14 cellular contexts compared by ENCODE assay signal in the genomic region with DNA sequence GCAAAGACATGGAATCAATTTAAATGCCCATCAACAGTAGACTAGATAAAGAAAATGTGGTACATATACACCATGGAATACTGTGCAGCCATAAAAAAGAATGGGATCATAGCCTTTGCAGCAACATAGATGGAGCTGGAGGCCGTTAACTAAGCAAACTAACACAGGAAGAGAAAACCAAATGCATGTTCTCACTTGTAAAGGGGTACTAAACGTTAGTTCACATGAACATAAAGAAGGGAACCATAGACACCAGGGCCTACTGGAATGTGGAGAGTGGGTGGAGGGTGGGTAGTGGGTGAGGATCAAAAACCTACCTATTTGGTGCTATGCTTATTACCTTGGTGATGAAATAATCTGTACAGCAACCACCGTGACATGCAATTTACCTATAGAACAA.
DNase-seq lines count a peak whose midpoint lies in the region; ATAC-seq and TF ChIP-seq lines count a peak whose summit lies in the region.
"Had no signal": no experiment of that assay in that cellular context is flagged by ENCODE, and none has a peak within 500 bp of the region (broad histone marks: within the 10 kb centered on the region; RNA-seq: fewer than 3 reads in every experiment).

No MANE protein-coding gene starts in this region.

- no peak overlapping the region for H3K14ac ChIP-seq in trophoblast cell (ENCODE audit: low read length)

- no peak overlapping the region for H3K27ac ChIP-seq in CD4-positive, alpha-beta T cell (ENCODE audit: low read depth, low read length)
- H3K27ac ChIP-seq in OCI-LY3 (ENCODE audit: low read length), result peak overlapping the region; percentile 47
- H3K27ac ChIP-seq in trophoblast cell (ENCODE audit: low read depth, low read length), result no peak overlapping the region
- H3K27ac ChIP-seq: psoas muscle had no signal

- no CpG with 5 or more reads among the region's 3 CpGs for whole genome bisulfite sequencing in trophoblast cell (ENCODE audit: extremely low coverage, insufficient coverage, insufficient read length)

- H3K27me3 ChIP-seq in CD4-positive, alpha-beta T cell (ENCODE audit: control insufficient read depth, insufficient read depth, low read length), result no peaks in the 10 kb centered on the region
- H3K27me3 ChIP-seq in OCI-LY3 (ENCODE audit: low read depth, low read length) (no peaks in the 10 kb centered on the region), trophoblast cell (ENCODE audit: insufficient read depth, low read length) (no peaks in the 10 kb centered on the region)

- H3K4me1 Mint-ChIP-seq in CD4-positive, alpha-beta T cell (ENCODE audit: low read depth), result peaks cover 23% of the 10 kb centered on the region
- H3K4me1 Mint-ChIP-seq in T-cell, result peaks cover 21 to 44% (median 28%) of the 10 kb centered on the region in 3 donors

- H3K4me3 Mint-ChIP-seq in CD4-positive, alpha-beta T cell, result no peak overlapping the region
- no peak overlapping the region for H3K4me3 Mint-ChIP-seq in T-cell
- H3K4me3 Mint-ChIP-seq: stimulated activated naive CD8-positive, alpha-beta T cell treated with anti-CD3 and anti-CD28 coated beads, Interleukin-15, Interleukin-2, amounts not matched to agents 100 ng/mL and 50 ng/mL, for 24 hours had no signal

- H4K91ac ChIP-seq in trophoblast cell (ENCODE audit: low read depth, low read length), result no peak overlapping the region

- H3K36me3 ChIP-seq in OCI-LY3 (replicated peaks; ENCODE audit: low read depth, low read length) (no peaks in the 10 kb centered on the region), trophoblast cell (ENCODE audit: control insufficient read depth in 1 of 2, insufficient read depth in 2 of 2, low read length in 2 of 2) (peaks cover 0 to 3% of the 10 kb centered on the region in 2 experiments)

- H3K4me3 ChIP-seq in OCI-LY3 (ENCODE audit: low read length) (peak overlapping the region; percentile 14; the same call in 1 of the 2 replicates), trophoblast cell (ENCODE audit: low read depth, low read length) (no peak overlapping the region)
- H3K4me3 ChIP-seq: psoas muscle had no signal

- no peak overlapping the region for H2BK5ac ChIP-seq in trophoblast cell (ENCODE audit: low read depth, low read length, poor library complexity)

- no peaks in the 10 kb centered on the region for H3K79me2 ChIP-seq in OCI-LY3 (ENCODE audit: low read length)
- H3K79me2 ChIP-seq in trophoblast cell (ENCODE audit: control insufficient read depth, insufficient read depth, low read length, poor library complexity), result no peaks in the 10 kb centered on the region

- no peak overlapping the region for H3K4ac ChIP-seq in trophoblast cell (ENCODE audit: low read depth, low read length)

- H3K18ac ChIP-seq in trophoblast cell (ENCODE audit: low read length), result no peak overlapping the region

- H3K27ac Mint-ChIP-seq in CD4-positive, alpha-beta T cell, result peak overlapping the region; percentile 49
- peak overlapping the region in 1 of 2 donors; percentile 39 for H3K27ac Mint-ChIP-seq in T-cell

- H3K9ac ChIP-seq in OCI-LY3 (ENCODE audit: low read length), result no peak overlapping the region
- no peak overlapping the region for H3K9ac ChIP-seq in trophoblast cell (ENCODE audit: low read length)

- H2BK120ac ChIP-seq in trophoblast cell (ENCODE audit: insufficient read depth, low read length, poor library complexity), result no peak overlapping the region

- H4K12ac ChIP-seq in trophoblast cell (ENCODE audit: low read depth, low read length), result no peak overlapping the region

- H3K9me3 Mint-ChIP-seq in CD4-positive, alpha-beta T cell, result no peaks in the 10 kb centered on the region
- H3K9me3 Mint-ChIP-seq in T-cell, result no peaks in the 10 kb centered on the region
- H3K9me3 Mint-ChIP-seq: stimulated activated naive CD8-positive, alpha-beta T cell treated with anti-CD3 and anti-CD28 coated beads, Interleukin-15, Interleukin-2, amounts not matched to agents 100 ng/mL and 50 ng/mL, for 24 hours had no signal

- POLR2A ChIA-PET in CD4-positive, alpha-beta T cell (lab: Charles Lee), result interaction anchor here (2.2 kb wide), 1 partner anchor 14 kb away, joined by 10 read pairs; no protein-coding TSS in a partner anchor
- POLR2A ChIA-PET in T-cell (lab: Charles Lee), result no interaction called here

- intact Hi-C loops in CD4-positive, alpha-beta T cell (cut with DNase I, micrococcal nuclease), result no loop called here

- H2AFZ ChIP-seq in OCI-LY3 (ENCODE audit: low read depth, low read length) (no peak overlapping the region), trophoblast cell (ENCODE audit: insufficient read depth, low read length, poor library complexity) (no peak overlapping the region)

- H3K27me3 Mint-ChIP-seq in CD4-positive, alpha-beta T cell, result no peaks in the 10 kb centered on the region
- no peaks in the 10 kb centered on the region for H3K27me3 Mint-ChIP-seq in T-cell
- H3K27me3 Mint-ChIP-seq: stimulated activated naive CD8-positive, alpha-beta T cell treated with anti-CD3 and anti-CD28 coated beads, Interleukin-15, Interleukin-2, amounts not matched to agents 100 ng/mL and 50 ng/mL, for 24 hours had no signal

- TF ChIP-seq CTCF in CD4-positive, alpha-beta T cell (IDR thresholded peaks at IDR 0.05), result no peak
- TF ChIP-seq CTCF in OCI-LY3 (IDR thresholded peaks at IDR 0.05; ENCODE audit: low read depth, low read length), result no peak

- no peak overlapping the region for H2AK5ac ChIP-seq in trophoblast cell (ENCODE audit: low read length)

- no peak overlapping the region for H3K23ac ChIP-seq in trophoblast cell (ENCODE audit: low read length)

- H3K9me3 ChIP-seq in CD4-positive, alpha-beta T cell (ENCODE audit: control insufficient read depth, low read length), result no peaks in the 10 kb centered on the region
- H3K9me3 ChIP-seq in OCI-LY3 (ENCODE audit: insufficient read depth, low read length) (peaks cover 8% of the 10 kb centered on the region; the same call in 1 of the 2 replicates), trophoblast cell (ENCODE audit: insufficient read depth, low read depth, low read length) (no peaks in the 10 kb centered on the region)
- H3K9me3 ChIP-seq: psoas muscle had no signal

- H4K20me1 ChIP-seq in OCI-LY3 (ENCODE audit: insufficient read depth, low read length), result no peaks in the 10 kb centered on the region

- no peak for DNase-seq in CD4-positive, alpha-beta T cell
- DNase-seq in effector CD4-positive, alpha-beta T cell, result no peak
- DNase-seq in T-cell (no peak), trophoblast cell (no peak)
- DNase-seq: activated T-cell treated with anti-CD3 and anti-CD28 coated beads for 4 hours; NCI-H1105 treated with DMSO at 0.1 percent for 48 hours; NCI-H510A; psoas muscle; stimulated activated CD4-positive, alpha-beta T cell treated with anti-CD3 and anti-CD28 coated beads, Interleukin-4, amount 100 ng/mL, for 1 hour had no signal

- H4K8ac ChIP-seq in trophoblast cell (ENCODE audit: low read depth, low read length), result no peak overlapping the region

- no peak for ATAC-seq in CD4-positive, alpha-beta T cell (ENCODE audit: poor library complexity)
- ATAC-seq in GM18907 (IDR thresholded peaks at IDR 0.05; ENCODE audit: unreplicated experiment) (peak; percentile 18), HG02759 (IDR thresholded peaks at IDR 0.05; ENCODE audit: unreplicated experiment) (peak; percentile 3), HG02870 (IDR thresholded peaks at IDR 0.05; ENCODE audit: unreplicated experiment) (no peak), T-cell (replicated peaks in 1 of 4) (no peak)
- ATAC-seq: psoas muscle had no signal

- H3K36me3 Mint-ChIP-seq in CD4-positive, alpha-beta T cell (ENCODE audit: low read depth), result peaks cover 48% of the 10 kb centered on the region
- peaks cover 38% of the 10 kb centered on the region for H3K36me3 Mint-ChIP-seq in T-cell

- no peak overlapping the region for H2BK12ac ChIP-seq in trophoblast cell (ENCODE audit: low read length)

- H3K4me1 ChIP-seq in OCI-LY3 (ENCODE audit: low read length), result peaks cover 37% of the 10 kb centered on the region
- no peaks in the 10 kb centered on the region for H3K4me1 ChIP-seq in trophoblast cell (ENCODE audit: control insufficient read depth in 1 of 2, insufficient read depth in 2 of 2, low read length in 2 of 2)
- H3K4me1 ChIP-seq: psoas muscle had no signal

- no peaks in the 10 kb centered on the region for H3K79me1 ChIP-seq in trophoblast cell (ENCODE audit: low read length)

- CTCF ChIA-PET in CD4-positive, alpha-beta T cell (lab: Charles Lee), result interaction anchor here (1.3 kb wide), 1 partner anchor 15 kb away, joined by 3 read pairs; no protein-coding TSS in a partner anchor
- CTCF ChIA-PET in T-cell (lab: Charles Lee), result interaction anchor here in 1 of 2 donors (1.2 to 1.3 kb wide), 2 partner anchors 14 to 42 kb away, joined by 5 to 8 read pairs; no protein-coding TSS in a partner anchor

- H3K4me2 ChIP-seq in OCI-LY3 (ENCODE audit: low read length) (peak overlapping the region; percentile 50), trophoblast cell (ENCODE audit: low read length) (no peak overlapping the region)

Comparison
In these comparisons a context has a peak if more than half of its experiments do, and no peak if none do; other contexts are left out.
1. ATAC-seq: peak in GM18907 (single experiment) and HG02759 (single experiment); none in CD4-positive, alpha-beta T cell (single experiment), HG02870 (single experiment) and T-cell (0 of 4).